9 cellular contexts compared by ENCODE assay signal in genomic region chrX:11423362-11423818, GRCh38.
DNase-seq lines count a peak whose midpoint lies in the region; ATAC-seq and TF ChIP-seq lines count a peak whose summit lies in the region.
"Had no signal": no experiment of that assay in that cellular context is flagged by ENCODE, and none has a peak within 500 bp of the region (broad histone marks: within the 10 kb centered on the region; RNA-seq: fewer than 3 reads in every experiment).

No MANE protein-coding gene starts in this region.

- H3K9me3 ChIP-seq in SJCRH30 (replicated peaks) = no peaks in the 10 kb centered on the region
- H3K9me3 ChIP-seq in lower lobe of right lung = no peaks in the 10 kb centered on the region

- intact Hi-C loops in lower lobe of right lung (cut with DNase I) = no loop called here

- no peak for TF ChIP-seq CTCF in lower lobe of right lung (IDR thresholded peaks at IDR 0.05)

- H3K27ac ChIP-seq in SJCRH30 (peak overlapping the region; percentile 65), lower lobe of right lung (peak overlapping the region; percentile 49)
- H3K27ac ChIP-seq: epithelial cell of prostate had no signal

- H3K27me3 ChIP-seq in SJCRH30 = no peaks in the 10 kb centered on the region
- no peaks in the 10 kb centered on the region for H3K27me3 ChIP-seq in lower lobe of right lung (ENCODE audit: low read depth)

- ATAC-seq in GM19025 (IDR thresholded peaks at IDR 0.05; ENCODE audit: low read depth, unreplicated experiment) (peak; percentile 92), HG03045 (IDR thresholded peaks at IDR 0.05; ENCODE audit: unreplicated experiment) (peak; percentile 73), lower lobe of right lung (peak; percentile 60 to 88)

- H3K4me1 ChIP-seq in SJCRH30 (peaks cover 39% of the 10 kb centered on the region), lower lobe of right lung (peaks cover 13% of the 10 kb centered on the region)

- peak overlapping the region; percentile 10; the same call in 1 of the 2 replicates for H3K4me3 ChIP-seq in SJCRH30
- no peak overlapping the region for H3K4me3 ChIP-seq in lower lobe of right lung

- DNase-seq in SJCRH30 (peak; percentile 85 to 92), lower lobe of right lung (no peak), NCI-H345 treated with DMSO at 0.1 percent for 48 hours (lab: John Stamatoyannopoulos, UW; ENCODE audit: unreplicated experiment) (no peak), NCI-H2081 (lab: John Stamatoyannopoulos, UW) (no peak)
- DNase-seq in activated effector memory CD4-positive, alpha-beta T cell treated with anti-CD3 and anti-CD28 coated beads, Interleukin-2, amount 50 U/mL, for 16 hours = no peak
- DNase-seq in stimulated activated CD4-positive, alpha-beta T cell treated with anti-CD3 and anti-CD28 coated beads, Interleukin-4, amount 100 ng/mL, for 24 hours = no peak

- H3K36me3 ChIP-seq in SJCRH30 = no peaks in the 10 kb centered on the region
- no peaks in the 10 kb centered on the region for H3K36me3 ChIP-seq in lower lobe of right lung

Comparison
In these comparisons a context has a peak if more than half of its experiments do, and no peak if none do; other contexts are left out.
1. DNase-seq: peak in SJCRH30 (2 of 2); none in lower lobe of right lung (single experiment), activated effector memory CD4-positive, alpha-beta T cell treated with anti-CD3 and anti-CD28 coated beads, Interleukin-2, amount 50 U/mL, for 16 hours (single experiment), stimulated activated CD4-positive, alpha-beta T cell treated with anti-CD3 and anti-CD28 coated beads, Interleukin-4, amount 100 ng/mL, for 24 hours (single experiment), NCI-H345 treated with DMSO at 0.1 percent for 48 hours (single experiment) and NCI-H2081 (0 of 2).
2. Peak in every context shown above with its lines, with median percentiles within 50 percentile points of each other: ATAC-seq.